21 cellular contexts compared by ENCODE assay signal in genomic region chr12:65908147-65908546, GRCh38.
A peak's percentile ranks its signal among the peaks of the same experiment; 100 is the strongest.
DNase-seq lines count a peak whose midpoint lies in the region; ATAC-seq and TF ChIP-seq lines count a peak whose summit lies in the region.
"Had no signal": no experiment of that assay in that cellular context is flagged by ENCODE, and none has a peak within 500 bp of the region (broad histone marks: within the 10 kb centered on the region; RNA-seq: fewer than 3 reads in every experiment).

No MANE protein-coding gene starts in this region.

- no TSS peak for BruUV-seq in MCF 10A (replicated peaks; lab: Mats Ljungman, UMichigan)

- H3K4me2 ChIP-seq in smooth muscle cell = peak overlapping the region; percentile 34

- H3K4me1 ChIP-seq in breast epithelium (no peaks in the 10 kb centered on the region), smooth muscle cell (ENCODE audit: low read depth) (peaks cover 10% of the 10 kb centered on the region), upper lobe of right lung (no peaks in the 10 kb centered on the region)

- peak overlapping the region; percentile 52 for H3K27ac Mint-ChIP-seq in MCF 10A (ENCODE audit: low read depth, unreplicated experiment)
- H3K27ac Mint-ChIP-seq: B cell; CD4-positive, CD25-positive, alpha-beta regulatory T cell had no signal

- TF ChIP-seq CTCF in MCF 10A (IDR thresholded peaks at IDR 0.05; ENCODE audit: unreplicated experiment) = no peak
- no peak for TF ChIP-seq CTCF in breast epithelium (IDR thresholded peaks at IDR 0.05)
- TF ChIP-seq CTCF in epithelial cell of esophagus (IDR thresholded peaks at IDR 0.05; ENCODE audit: insufficient read depth, low read depth, low read length, missing control alignments) = no peak
- TF ChIP-seq CTCF in smooth muscle cell (IDR thresholded peaks at IDR 0.05; ENCODE audit: borderline replicate concordance, insufficient read depth, poor library complexity, severe bottlenecking) = no peak
- TF ChIP-seq CTCF in upper lobe of right lung (IDR thresholded peaks at IDR 0.05) = no peak

- H3K9ac ChIP-seq in smooth muscle cell (ENCODE audit: low read depth) = no peak overlapping the region

- H2AFZ ChIP-seq in smooth muscle cell (ENCODE audit: low read depth) = no peak overlapping the region

- DNase-seq in MCF 10A (ENCODE audit: unreplicated experiment) (no peak), breast epithelium (ENCODE audit: low spot score in 2 of 2) (no peak), epithelial cell of esophagus (ENCODE audit: low read depth) (peak; percentile 15), smooth muscle cell (lab: John Stamatoyannopoulos, UW; ENCODE audit: unreplicated experiment) (no peak), left colon (no peak), upper lobe of right lung (no peak), CD1c-positive myeloid dendritic cell (ENCODE audit: extremely low spot score) (no peak)
- DNase-seq: CD4-positive, CD25-positive, alpha-beta regulatory T cell; COR-L47; DMS 273 treated with DMSO at 0.1 percent for 48 hours; DND-41; GOT3; NCI-H1092 treated with DMSO at 0.1 percent for 48 hours; NCI-H146; NK-92 treated with Interleukin-12 subunit alpha and Interleukin-12 subunit beta, amount 100 ng/mL, for 24 hours; OCI-M1; RPMI8226; SIG-M5 had no signal

- no peak overlapping the region for H3K27ac ChIP-seq in breast epithelium
- peak overlapping the region; percentile 56 for H3K27ac ChIP-seq in smooth muscle cell (ENCODE audit: low read depth)
- H3K27ac ChIP-seq in upper lobe of right lung = no peak overlapping the region
- H3K27ac ChIP-seq: 22Rv1 had no signal

- H3K4me3 ChIP-seq in breast epithelium = no peak overlapping the region
- H3K4me3 ChIP-seq in epithelial cell of esophagus (ENCODE audit: low read length) = no peak overlapping the region
- H3K4me3 ChIP-seq in smooth muscle cell = no peak overlapping the region
- H3K4me3 ChIP-seq in upper lobe of right lung = no peak overlapping the region

- no peak for TF ChIP-seq POLR2A in breast epithelium (IDR thresholded peaks at IDR 0.05)

- intact Hi-C loops in MCF 10A (cut with micrococcal nuclease) = no loop called here
- intact Hi-C loops in breast epithelium (cut with DNase I; ENCODE audit: low total_unique reads) = no loop called here
- intact Hi-C loops in left colon (cut with DNase I, micrococcal nuclease) = no loop called here
- intact Hi-C loops in upper lobe of right lung (cut with DNase I) = no loop called here

- H3K4me3 Mint-ChIP-seq in MCF 10A (ENCODE audit: unreplicated experiment) = no peak overlapping the region
- H3K4me3 Mint-ChIP-seq: B cell had no signal

- H3K27me3 ChIP-seq in breast epithelium = no peaks in the 10 kb centered on the region
- H3K27me3 ChIP-seq in smooth muscle cell (ENCODE audit: low read depth) = no peaks in the 10 kb centered on the region
- no peaks in the 10 kb centered on the region for H3K27me3 ChIP-seq in upper lobe of right lung

- POLR2A ChIA-PET in MCF 10A (lab: Yijun Ruan, JAX) = interaction anchor here (0.5 to 1.1 kb wide), 2 partner anchors 15 to 24 kb away, joined by 3 to 5 read pairs; no protein-coding TSS in a partner anchor

- 84% methylated on average over 3 of the region's 3 CpGs for WGBS in smooth muscle cell (ENCODE audit: low lambda C conversion rate)

- H3K9me3 Mint-ChIP-seq in MCF 10A (ENCODE audit: unreplicated experiment) = peaks cover 2% of the 10 kb centered on the region

- H3K36me3 ChIP-seq in breast epithelium (no peaks in the 10 kb centered on the region), smooth muscle cell (ENCODE audit: low read depth) (no peaks in the 10 kb centered on the region), upper lobe of right lung (no peaks in the 10 kb centered on the region)

- H3K27me3 Mint-ChIP-seq in MCF 10A (ENCODE audit: insufficient read depth, unreplicated experiment) = no peaks in the 10 kb centered on the region

- ATAC-seq in SK-N-SH treated with all-trans-retinoic acid at 6 μM for 48 hours = peak; percentile 70
- no peak for ATAC-seq in left colon
- no peak for ATAC-seq in upper lobe of right lung

- H3K4me1 Mint-ChIP-seq in MCF 10A (ENCODE audit: insufficient read depth, unreplicated experiment) = peaks cover 40% of the 10 kb centered on the region
- H3K4me1 Mint-ChIP-seq: CD4-positive, CD25-positive, alpha-beta regulatory T cell had no signal

- H3K9me3 ChIP-seq in breast epithelium (no peaks in the 10 kb centered on the region), smooth muscle cell (replicated peaks; ENCODE audit: low read depth) (no peaks in the 10 kb centered on the region), upper lobe of right lung (no peaks in the 10 kb centered on the region)

- CTCF ChIA-PET in MCF 10A (lab: Yijun Ruan, JAX) = no interaction called here

- H3K79me2 ChIP-seq in smooth muscle cell (ENCODE audit: low read depth) = peaks cover 80% of the 10 kb centered on the region

- peaks cover 28% of the 10 kb centered on the region for H3K36me3 Mint-ChIP-seq in MCF 10A (ENCODE audit: insufficient read depth, unreplicated experiment)
- H3K36me3 Mint-ChIP-seq: CD4-positive, CD25-positive, alpha-beta regulatory T cell had no signal

- peaks cover 8% of the 10 kb centered on the region for H3F3A ChIP-seq in smooth muscle cell (ENCODE audit: low read depth)

- H4K20me1 ChIP-seq in smooth muscle cell (ENCODE audit: low read depth) = peaks cover 6% of the 10 kb centered on the region

TF ChIP-seq in SK-N-SH treated with all-trans-retinoic acid at 6 μM for 48 hours, 23 proteins besides CTCF, POLR2A, EP300 and RAD21:
- no peak for TF ChIP-seq ZC3H10 (CRISPR knock-in tag; IDR thresholded peaks at IDR 0.05)
- TF ChIP-seq RARB (CRISPR knock-in tag; IDR thresholded peaks at IDR 0.05) = no peak
- TF ChIP-seq TSHZ2 (CRISPR knock-in tag; IDR thresholded peaks at IDR 0.05) = no peak
